1 cellular context compared by ENCODE assay signal in genomic region chrX:39705299-39705698, GRCh38.
TF ChIP-seq lines count a peak whose summit lies in the region.

No MANE protein-coding gene starts in this region.

TF ChIP-seq in Ishikawa, 13 proteins besides CTCF, POLR2A, EP300 and RAD21 (continued from another document):
- TF ChIP-seq USF1 (IDR thresholded peaks at IDR 0.05) (peak; percentile 34; the same call in 1 of the 2 replicates), YY1 (IDR thresholded peaks at IDR 0.05; ENCODE audit: low read depth) (no peak), FOXM1 (IDR thresholded peaks at IDR 0.05; ENCODE audit: borderline replicate concordance, low read depth) (no peak)
